In genomic region chr4:184177271-184177670, GRCh38 we compare ENCODE assay signal across 38 cellular contexts. TPM values are rescaled to one million over a fixed set of nuclear protein-coding genes. Genes with fewer than 3 reads are reported as not detected.
"Had no signal": no experiment of that assay in that cellular context is flagged by ENCODE, and none has a peak within 500 bp of the region (broad histone marks: within the 10 kb centered on the region; RNA-seq: fewer than 3 reads in every experiment).

No MANE protein-coding gene starts in this region.

- H3K27ac ChIP-seq: adrenal gland, body of pancreas, epithelial cell of prostate, esophagus squamous epithelium, gastroesophageal sphincter, WERI-Rb-1 had no signal

- ATAC-seq: activated CD4-positive, alpha-beta T cell treated with anti-CD3 and anti-CD28 coated beads for 36 hours; activated CD8-positive, alpha-beta memory T cell treated with anti-CD3 and anti-CD28 coated beads, Interleukin-2, amount 10 ng/mL, durations not matched to agents 7 days and 5 days; activated CD8-positive, alpha-beta T cell treated with anti-CD3 and anti-CD28 coated beads, Interleukin-2, amount 10 ng/mL, durations not matched to agents 7 days and 5 days; activated naive CD8-positive, alpha-beta T cell treated with anti-CD3 and anti-CD28 coated beads, Interleukin-2, amount 50 U/mL, for 24 hours; body of pancreas; effector memory CD8-positive, alpha-beta T cell; gastroesophageal sphincter; T-helper 17 cell had no signal

- H3K9me3 ChIP-seq: adrenal gland, body of pancreas had no signal

- H3K27ac Mint-ChIP-seq: activated CD4-positive, alpha-beta memory T cell treated with anti-CD3 and anti-CD28 coated beads for 36 hours; activated CD4-positive, alpha-beta T cell treated with anti-CD3 and anti-CD28 coated beads for 36 hours; activated CD4-positive, alpha-beta T cell treated with anti-CD3 and anti-CD28 coated beads, Interleukin-2, amount 10 ng/mL, durations not matched to agents 24 days and 14 days; activated CD8-positive, alpha-beta memory T cell treated with anti-CD3 and anti-CD28 coated beads, Interleukin-2, amount 10 ng/mL, durations not matched to agents 7 days and 5 days; activated CD8-positive, alpha-beta T cell treated with anti-CD3 and anti-CD28 coated beads, Interleukin-2, amount 10 ng/mL, durations not matched to agents 7 days and 5 days; activated naive CD4-positive, alpha-beta T cell treated with anti-CD3 and anti-CD28 coated beads for 36 hours; activated naive CD4-positive, alpha-beta T cell treated with anti-CD3 and anti-CD28 coated beads, Interleukin-2, amount 50 U/mL, for 24 hours; activated naive CD8-positive, alpha-beta T cell treated with anti-CD3 and anti-CD28 coated beads for 36 hours; activated naive CD8-positive, alpha-beta T cell treated with anti-CD3 and anti-CD28 coated beads, Interleukin-2, amount 50 U/mL, for 24 hours; activated T-helper 1 cell treated with anti-CD3 and anti-CD28 coated beads, Interleukin-12 subunit alpha, Interleukin-12 subunit beta, Interleukin-2, Interleukin-4 antibody, amounts not matched to agents 30 ng/mL and 10 ng/mL and 1 ng/mL, durations not matched to agents 14 hours and 24 hours and 36 hours; activated T-helper 2 cell treated with anti-CD3 and anti-CD28 coated beads, Interferon-gamma antibody, Interleukin-2, Interleukin-4, amounts not matched to agents 10 μg/mL and 5 μg/mL and 100 μg/mL, durations not matched to agents 14 hours and 24 hours and 36 hours; effector memory CD8-positive, alpha-beta T cell; T-helper 17 cell; T-helper 2 cell treated with Interferon-gamma antibody and Interleukin-4, amounts not matched to agents 5 μg/mL and 100 μg/mL, for 36 hours had no signal

- H3K27me3 ChIP-seq: adrenal gland, body of pancreas, gastroesophageal sphincter had no signal

- H3K4me1 Mint-ChIP-seq: activated CD4-positive, alpha-beta T cell treated with anti-CD3 and anti-CD28 coated beads for 36 hours; activated CD8-positive, alpha-beta memory T cell treated with anti-CD3 and anti-CD28 coated beads, Interleukin-2, amount 10 ng/mL, durations not matched to agents 7 days and 5 days; activated naive CD4-positive, alpha-beta T cell treated with anti-CD3 and anti-CD28 coated beads, Interleukin-2, amount 50 U/mL, for 24 hours; activated naive CD8-positive, alpha-beta T cell treated with anti-CD3 and anti-CD28 coated beads for 36 hours; activated naive CD8-positive, alpha-beta T cell treated with anti-CD3 and anti-CD28 coated beads, Interleukin-2, amount 50 U/mL, for 24 hours; T-helper 17 cell had no signal

- H3K4me1 ChIP-seq: adrenal gland, body of pancreas, esophagus squamous epithelium, gastroesophageal sphincter had no signal

- H3K36me3 ChIP-seq: adrenal gland, esophagus squamous epithelium, gastroesophageal sphincter, WERI-Rb-1 had no signal

- H3K4me3 Mint-ChIP-seq: activated CD4-positive, alpha-beta memory T cell treated with anti-CD3 and anti-CD28 coated beads for 36 hours; activated CD4-positive, alpha-beta T cell treated with anti-CD3 and anti-CD28 coated beads for 36 hours; activated CD4-positive, alpha-beta T cell treated with anti-CD3 and anti-CD28 coated beads, Interleukin-2, amount 10 ng/mL, durations not matched to agents 24 days and 14 days; activated CD8-positive, alpha-beta memory T cell treated with anti-CD3 and anti-CD28 coated beads, Interleukin-2, amount 10 ng/mL, durations not matched to agents 7 days and 5 days; activated CD8-positive, alpha-beta T cell treated with anti-CD3 and anti-CD28 coated beads, Interleukin-2, amount 10 ng/mL, durations not matched to agents 7 days and 5 days; activated naive CD4-positive, alpha-beta T cell treated with anti-CD3 and anti-CD28 coated beads for 36 hours; activated naive CD4-positive, alpha-beta T cell treated with anti-CD3 and anti-CD28 coated beads, Interleukin-2, amount 50 U/mL, for 24 hours; activated naive CD8-positive, alpha-beta T cell treated with anti-CD3 and anti-CD28 coated beads for 36 hours; activated naive CD8-positive, alpha-beta T cell treated with anti-CD3 and anti-CD28 coated beads, Interleukin-2, amount 50 U/mL, for 24 hours; activated T-helper 1 cell treated with anti-CD3 and anti-CD28 coated beads, Interleukin-12 subunit alpha, Interleukin-12 subunit beta, Interleukin-2, Interleukin-4 antibody, amounts not matched to agents 30 ng/mL and 10 ng/mL and 1 ng/mL, durations not matched to agents 14 hours and 24 hours and 36 hours; effector memory CD8-positive, alpha-beta T cell; T-helper 17 cell; T-helper 2 cell treated with Interferon-gamma antibody and Interleukin-4, amounts not matched to agents 5 μg/mL and 100 μg/mL, for 36 hours had no signal

- H3K4me3 ChIP-seq: adrenal gland, body of pancreas, esophagus squamous epithelium, gastroesophageal sphincter had no signal

- DNase-seq: activated CD4-positive, alpha-beta memory T cell treated with anti-CD3 and anti-CD28 coated beads for 36 hours; activated CD4-positive, alpha-beta T cell treated with anti-CD3 and anti-CD28 coated beads for 36 hours; activated CD4-positive, alpha-beta T cell treated with anti-CD3 and anti-CD28 coated beads, Interleukin-2, amount 10 ng/mL, durations not matched to agents 24 days and 14 days; activated CD4-positive, CD25-positive, alpha-beta regulatory T cell; activated CD4-positive, CD25-positive, alpha-beta regulatory T cell treated with anti-CD3 and anti-CD28 coated beads, Interleukin-2, amount 50 U/mL, for 72 hours; activated CD8-positive, alpha-beta memory T cell treated with anti-CD3 and anti-CD28 coated beads, Interleukin-2, amount 10 ng/mL, durations not matched to agents 7 days and 5 days; activated CD8-positive, alpha-beta memory T cell treated with anti-CD3 and anti-CD28 coated beads, Interleukin-2, amount 50 U/mL, for 4 hours; activated CD8-positive, alpha-beta T cell treated with anti-CD3 and anti-CD28 coated beads, Interleukin-2, amount 10 ng/mL, durations not matched to agents 7 days and 5 days; activated effector memory CD4-positive, alpha-beta T cell treated with anti-CD3 and anti-CD28 coated beads, Interleukin-2, amount 50 U/mL, for 16 hours; activated naive CD4-positive, alpha-beta T cell treated with anti-CD3 and anti-CD28 coated beads for 36 hours; activated naive CD8-positive, alpha-beta T cell treated with anti-CD3 and anti-CD28 coated beads for 36 hours; activated naive CD8-positive, alpha-beta T cell treated with anti-CD3 and anti-CD28 coated beads, Interleukin-2, amount 50 U/mL, for 24 hours; activated T-cell treated with anti-CD3 and anti-CD28 coated beads, Interleukin-2, amount 50 U/mL, for 1 hour; activated T-cell treated with anti-CD3 and anti-CD28 coated beads, Interleukin-2, amount 50 U/mL, for 48 hours; adrenal gland; amygdala; aorta; body of pancreas; caudate nucleus; cortex of kidney; dermis blood vessel endothelial cell; effector CD4-positive, alpha-beta T cell; effector memory CD8-positive, alpha-beta T cell; esophagus squamous epithelium; foreskin melanocyte; T-helper 1 cell; T-helper 17 cell; T1000; WERI-Rb-1 had no signal

RNA-seq across cellular contexts. Expression of gene ENPP6, which starts 40.4 kb away (rescaled TPM):
- total RNA-seq: activated naive CD4-positive, alpha-beta T cell treated with anti-CD3 and anti-CD28 coated beads for 36 hours; body of pancreas; chondrocyte; dermis blood vessel endothelial cell; endothelial cell of umbilical vein; fibroblast of villous mesenchyme; T-helper 17 cell had no signal
- polyA plus RNA-seq: endothelial cell of umbilical vein had no signal
